1 cellular context compared by ENCODE assay signal in genomic region chr17:81354944-81355327, GRCh38.
A peak's percentile ranks its signal among the peaks of the same experiment; 100 is the strongest.
TF ChIP-seq lines count a peak whose summit lies in the region.

No MANE protein-coding gene starts in this region.

TF ChIP-seq in HEK293, 187 proteins besides CTCF, POLR2A, EP300 and RAD21 (continued from another document):
- TF ChIP-seq ATF2 (tag by site-specific recombination; IDR thresholded peaks at IDR 0.05; ENCODE audit: low read depth) (peak; percentile 70), EGR2 (tag by site-specific recombination; IDR thresholded peaks at IDR 0.05; ENCODE audit: low read depth) (no peak), ZNF155 (tag by site-specific recombination; IDR thresholded peaks at IDR 0.05) (no peak), ZNF114 (tag by site-specific recombination; IDR thresholded peaks at IDR 0.05) (no peak), FEZF1 (tag by site-specific recombination; IDR thresholded peaks at IDR 0.05) (no peak), ZNF19 (tag by site-specific recombination; IDR thresholded peaks at IDR 0.05; ENCODE audit: low read depth) (no peak), ZNF112 (tag by site-specific recombination; IDR thresholded peaks at IDR 0.05) (no peak), OSR2 (tag by site-specific recombination; IDR thresholded peaks at IDR 0.05) (peak; percentile 86), ZNF777 (tag by site-specific recombination; IDR thresholded peaks at IDR 0.05; ENCODE audit: borderline replicate concordance) (no peak), HOXA7 (CRISPR knock-in tag; IDR thresholded peaks at IDR 0.05; ENCODE audit: borderline replicate concordance) (no peak), ZNF132 (tag by site-specific recombination; IDR thresholded peaks at IDR 0.05; ENCODE audit: borderline replicate concordance) (no peak), PRDM10 (tag by site-specific recombination; IDR thresholded peaks at IDR 0.05) (peak; percentile 88), ZBTB48 (tag by site-specific recombination; IDR thresholded peaks at IDR 0.05) (peak; percentile 43; the same call in 1 of the 2 replicates)
- TF ChIP-seq, protein P1, sequence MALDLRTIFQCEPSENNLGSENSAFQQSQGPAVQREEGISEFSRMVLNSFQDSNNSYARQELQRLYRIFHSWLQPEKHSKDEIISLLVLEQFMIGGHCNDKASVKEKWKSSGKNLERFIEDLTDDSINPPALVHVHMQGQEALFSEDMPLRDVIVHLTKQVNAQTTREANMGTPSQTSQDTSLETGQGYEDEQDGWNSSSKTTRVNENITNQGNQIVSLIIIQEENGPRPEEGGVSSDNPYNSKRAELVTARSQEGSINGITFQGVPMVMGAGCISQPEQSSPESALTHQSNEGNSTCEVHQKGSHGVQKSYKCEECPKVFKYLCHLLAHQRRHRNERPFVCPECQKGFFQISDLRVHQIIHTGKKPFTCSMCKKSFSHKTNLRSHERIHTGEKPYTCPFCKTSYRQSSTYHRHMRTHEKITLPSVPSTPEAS (tag by site-specific recombination; IDR thresholded peaks at IDR 0.05), result no peak
